ENCODE assay signal across 11 cellular contexts in the genomic region with DNA sequence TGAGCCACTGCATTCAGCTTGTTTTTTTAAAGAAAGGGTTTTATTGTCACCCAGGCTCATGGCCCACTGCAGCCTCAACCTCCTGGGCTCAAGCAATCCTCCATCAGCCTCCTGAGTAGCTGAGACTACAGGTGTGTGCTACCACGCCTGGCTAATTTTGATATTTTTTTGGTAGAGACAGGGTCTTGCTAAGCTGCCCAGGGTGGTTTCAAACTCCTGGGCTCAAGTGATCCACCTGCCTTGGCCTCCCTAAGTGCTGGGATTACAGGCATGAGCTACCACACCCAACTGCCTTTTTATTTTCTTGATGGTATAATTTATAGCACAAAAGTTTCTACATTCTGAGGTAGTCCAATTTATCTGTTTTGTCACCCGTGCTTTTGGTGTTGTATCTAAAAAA. TPM values are rescaled to one million over a fixed set of nuclear protein-coding genes. Genes with fewer than 3 reads are reported as not detected.
DNase-seq lines count a peak whose midpoint lies in the region; TF ChIP-seq lines count a peak whose summit lies in the region.
"Had no signal": no experiment of that assay in that cellular context is flagged by ENCODE, and none has a peak within 500 bp of the region (broad histone marks: within the 10 kb centered on the region; RNA-seq: fewer than 3 reads in every experiment).

No MANE protein-coding gene starts in this region.

- peak; percentile 6 for DNase-seq in NCI-H69 (lab: John Stamatoyannopoulos, UW)
- DNase-seq in type B pancreatic cell (ENCODE audit: extremely low spot score, unreplicated experiment), result no peak
- no peak for DNase-seq in stimulated activated CD4-positive, alpha-beta T cell treated with anti-CD3 and anti-CD28 coated beads, Interleukin-4, amount 100 ng/mL, for 24 hours
- DNase-seq in posterior vena cava (ENCODE audit: low spot score), result no peak
- no peak for DNase-seq in COLO668 (lab: John Stamatoyannopoulos, UW; ENCODE audit: unreplicated experiment)
- DNase-seq: MV-4-11, NCI-H524, OCI-M1 had no signal

- no peaks in the 10 kb centered on the region for H3K36me3 ChIP-seq in mucosa of stomach (ENCODE audit: control insufficient read depth, insufficient read depth, low read length)
- H3K36me3 ChIP-seq: BLaER1 treated with 17β-estradiol and CSF1 and Interleukin-3, amounts not matched to agents 10 nM and 100 nM had no signal

- H3K9me3 Mint-ChIP-seq in brain, result no peaks in the 10 kb centered on the region
- no peaks in the 10 kb centered on the region for H3K9me3 Mint-ChIP-seq in type B pancreatic cell

- no peaks in the 10 kb centered on the region for H3K36me3 Mint-ChIP-seq in brain
- H3K36me3 Mint-ChIP-seq in type B pancreatic cell, result peaks cover 6% of the 10 kb centered on the region

- H3K27me3 ChIP-seq in mucosa of stomach (ENCODE audit: control insufficient read depth, insufficient read depth, low read length), result no peaks in the 10 kb centered on the region
- H3K27me3 ChIP-seq: BLaER1 treated with 17β-estradiol and CSF1 and Interleukin-3, amounts not matched to agents 10 nM and 100 nM had no signal

- H3K27ac Mint-ChIP-seq in brain (peak overlapping the region in 4 of 5 experiments; percentile 56 to 90 (median 72)), type B pancreatic cell (peak overlapping the region; percentile 73)

- TF ChIP-seq CTCF in brain (conservative IDR thresholded peaks at IDR 0.05), result no peak
- no peak for TF ChIP-seq CTCF in type B pancreatic cell (conservative IDR thresholded peaks at IDR 0.05)

- intact Hi-C loops in posterior vena cava (cut with DNase I), result no loop called here

- peaks cover 11% of the 10 kb centered on the region for H3K4me1 ChIP-seq in mucosa of stomach (ENCODE audit: control insufficient read depth, insufficient read depth, low read length)

- H3K9me3 ChIP-seq in mucosa of stomach (ENCODE audit: control insufficient read depth, low read length), result no peaks in the 10 kb centered on the region
- H3K9me3 ChIP-seq: BLaER1 treated with 17β-estradiol and CSF1 and Interleukin-3, amounts not matched to agents 10 nM and 100 nM had no signal

- H3K4me3 ChIP-seq in mucosa of stomach (ENCODE audit: low read length), result no peak overlapping the region
- H3K4me3 ChIP-seq: BLaER1 treated with 17β-estradiol and CSF1 and Interleukin-3, amounts not matched to agents 10 nM and 100 nM had no signal

- H3K9ac ChIP-seq in mucosa of stomach (ENCODE audit: low read length), result peak overlapping the region; percentile 12
- H3K9ac ChIP-seq: BLaER1 treated with 17β-estradiol and CSF1 and Interleukin-3, amounts not matched to agents 10 nM and 100 nM had no signal

- peaks cover 9% of the 10 kb centered on the region for H3K27me3 Mint-ChIP-seq in brain
- no peaks in the 10 kb centered on the region for H3K27me3 Mint-ChIP-seq in type B pancreatic cell

- peaks cover 8% of the 10 kb centered on the region for H3K4me1 Mint-ChIP-seq in brain
- H3K4me1 Mint-ChIP-seq in type B pancreatic cell (ENCODE audit: unreplicated experiment), result peaks cover 3% of the 10 kb centered on the region

- no peak overlapping the region for H3K4me3 Mint-ChIP-seq in brain
- H3K4me3 Mint-ChIP-seq in type B pancreatic cell, result no peak overlapping the region

RNA-seq across cellular contexts. Expression of a gene that starts 38.9 kb away (rescaled TPM):
- 71.9 TPM for polyA plus RNA-seq in brain (ENCODE audit: insufficient read depth, low read depth, low replicate concordance)
- 440 and 517 TPM in 2 replicates for total RNA-seq in type B pancreatic cell (ENCODE audit: low replicate concordance)
- total RNA-seq in posterior vena cava, result 100 to 1,000 TPM; 154 to 192 TPM
